Comparison of ENCODE assay signal across 1 cellular context in genomic region chr12:31749024-31749704, GRCh38.
TF ChIP-seq lines count a peak whose summit lies in the region.

No MANE protein-coding gene starts in this region.

TF ChIP-seq in HepG2, 621 proteins besides CTCF, POLR2A, EP300 and RAD21 (continued from another document and continues in another):
- peak; percentile 78 for TF ChIP-seq ZBTB43 (CRISPR knock-in tag; conservative IDR thresholded peaks at IDR 0.05)
- peak; percentile 99 for TF ChIP-seq ETV5 (CRISPR knock-in tag; IDR thresholded peaks at IDR 0.05; ENCODE audit: borderline replicate concordance)
- no peak for TF ChIP-seq ZNF446 (CRISPR knock-in tag; IDR thresholded peaks at IDR 0.05)
- TF ChIP-seq ZNF432 (CRISPR knock-in tag; IDR thresholded peaks at IDR 0.05; ENCODE audit: borderline replicate concordance), result no peak
- TF ChIP-seq HNRNPK (IDR thresholded peaks at IDR 0.05; ENCODE audit: low read depth, low read length, poor library complexity, severe bottlenecking), result no peak
- no peak for TF ChIP-seq ZNF674 (CRISPR knock-in tag; IDR thresholded peaks at IDR 0.05; ENCODE audit: low read depth)
- no peak for TF ChIP-seq AGO2 (optimal IDR thresholded peaks at IDR 0.05; ENCODE audit: low read depth, low read length)
- no peak for TF ChIP-seq SUZ12 (IDR thresholded peaks at IDR 0.05; ENCODE audit: low read depth, low read length)
- peak; percentile 92 for TF ChIP-seq ZNF350 (CRISPR knock-in tag; IDR thresholded peaks at IDR 0.05; ENCODE audit: borderline replicate concordance, low read depth)
- peak; percentile 97 for TF ChIP-seq CEBPG (CRISPR knock-in tag; IDR thresholded peaks at IDR 0.05)
- TF ChIP-seq PCBP1 (IDR thresholded peaks at IDR 0.05; ENCODE audit: borderline replicate concordance, low read depth, low read length), result no peak
- TF ChIP-seq ZHX2 (IDR thresholded peaks at IDR 0.05; ENCODE audit: low read depth), result 0 out of 2 replicates have a peak, but pooled peaks have one; percentile 23
- no peak for TF ChIP-seq ZHX2 (CRISPR knock-in tag; IDR thresholded peaks at IDR 0.05; ENCODE audit: borderline replicate concordance)
- TF ChIP-seq ZNF501 (CRISPR knock-in tag; IDR thresholded peaks at IDR 0.05), result no peak
- no peak for TF ChIP-seq CEBPZ (IDR thresholded peaks at IDR 0.05; ENCODE audit: low read length)
- TF ChIP-seq AHR (CRISPR knock-in tag; IDR thresholded peaks at IDR 0.05), result no peak
- TF ChIP-seq ZNF530 (CRISPR knock-in tag; IDR thresholded peaks at IDR 0.05; ENCODE audit: low read depth), result no peak
- peak; percentile 90 for TF ChIP-seq MAFG (CRISPR knock-in tag; IDR thresholded peaks at IDR 0.05)
- no peak for TF ChIP-seq ZNF496 (CRISPR knock-in tag; IDR thresholded peaks at IDR 0.05; ENCODE audit: insufficient replicate concordance)
- no peak for TF ChIP-seq ZKSCAN1 (IDR thresholded peaks at IDR 0.05; ENCODE audit: low read length)
- TF ChIP-seq ZNF333 (CRISPR knock-in tag; IDR thresholded peaks at IDR 0.05; ENCODE audit: borderline replicate concordance), result no peak
- TF ChIP-seq ZNF407 (CRISPR knock-in tag; IDR thresholded peaks at IDR 0.05; ENCODE audit: not compliant biosample characterization), result no peak
- peak; percentile 96 for TF ChIP-seq CBX5 (CRISPR knock-in tag; IDR thresholded peaks at IDR 0.05; ENCODE audit: borderline replicate concordance)
- no peak for TF ChIP-seq KDM5B (CRISPR knock-in tag; IDR thresholded peaks at IDR 0.05; ENCODE audit: borderline replicate concordance)
- TF ChIP-seq RELA (CRISPR knock-in tag; IDR thresholded peaks at IDR 0.05), result no peak
- TF ChIP-seq NR2F2 (IDR thresholded peaks at IDR 0.05; ENCODE audit: borderline replicate concordance, low read depth), result peak; percentile 87
- peak; percentile 53 for TF ChIP-seq YEATS4 (CRISPR knock-in tag; IDR thresholded peaks at IDR 0.05; ENCODE audit: borderline replicate concordance)
- TF ChIP-seq SMAD1 (CRISPR knock-in tag; IDR thresholded peaks at IDR 0.05; ENCODE audit: borderline replicate concordance, low read depth), result 0 out of 2 replicates have a peak, but pooled peaks have one; percentile 72
- TF ChIP-seq PAX8 (CRISPR knock-in tag; IDR thresholded peaks at IDR 0.05; ENCODE audit: borderline replicate concordance), result no peak
- TF ChIP-seq RBAK (CRISPR knock-in tag; IDR thresholded peaks at IDR 0.05), result no peak
- no peak for TF ChIP-seq ZNF235 (CRISPR knock-in tag; IDR thresholded peaks at IDR 0.05; ENCODE audit: borderline replicate concordance)
- TF ChIP-seq ZC3H4 (CRISPR knock-in tag; IDR thresholded peaks at IDR 0.05; ENCODE audit: borderline replicate concordance), result no peak
- TF ChIP-seq ZFX (CRISPR knock-in tag; IDR thresholded peaks at IDR 0.05; ENCODE audit: low read depth), result no peak; the same call in 1 of the 2 replicates
- no peak for TF ChIP-seq BORCS8-MEF2B (CRISPR knock-in tag; IDR thresholded peaks at IDR 0.05)
- 0 out of 2 replicates have a peak, but pooled peaks have one; percentile 27 for TF ChIP-seq ZNF629 (CRISPR knock-in tag; conservative IDR thresholded peaks at IDR 0.05)
- no peak for TF ChIP-seq GRHL1 (CRISPR knock-in tag; conservative IDR thresholded peaks at IDR 0.05)
- no peak; the same call in 1 of the 2 replicates for TF ChIP-seq KAT7 (CRISPR knock-in tag; IDR thresholded peaks at IDR 0.05; ENCODE audit: borderline replicate concordance)
- TF ChIP-seq EEA1 (CRISPR knock-in tag; IDR thresholded peaks at IDR 0.05; ENCODE audit: borderline replicate concordance), result no peak
- TF ChIP-seq IRX3 (CRISPR knock-in tag; IDR thresholded peaks at IDR 0.05; ENCODE audit: borderline replicate concordance, low read depth), result no peak
- no peak for TF ChIP-seq ZNF572 (CRISPR knock-in tag; IDR thresholded peaks at IDR 0.05)
- no peak for TF ChIP-seq ZNF777 (CRISPR knock-in tag; IDR thresholded peaks at IDR 0.05)
- TF ChIP-seq NFE2 (CRISPR knock-in tag; IDR thresholded peaks at IDR 0.05), result peak; percentile 78
- TF ChIP-seq GFI1 (CRISPR knock-in tag; IDR thresholded peaks at IDR 0.05; ENCODE audit: borderline replicate concordance), result peak; percentile 32; the same call in 1 of the 2 replicates
- TF ChIP-seq ZNF274 (CRISPR knock-in tag; IDR thresholded peaks at IDR 0.05), result no peak
- TF ChIP-seq YEATS2 (CRISPR knock-in tag; IDR thresholded peaks at IDR 0.05; ENCODE audit: borderline replicate concordance), result peak; percentile 70; the same call in 1 of the 2 replicates
- no peak; the same call in 1 of the 2 replicates for TF ChIP-seq ZNF552 (CRISPR knock-in tag; IDR thresholded peaks at IDR 0.05; ENCODE audit: borderline replicate concordance)
